ENCODE assay signal across 25 cellular contexts in genomic region chr12:5013206-5013830, GRCh38. TPM values are rescaled to one million over a fixed set of nuclear protein-coding genes. Genes with fewer than 3 reads are reported as not detected.
DNase-seq lines count a peak whose midpoint lies in the region; ATAC-seq lines count a peak whose summit lies in the region.
"Had no signal": no experiment of that assay in that cellular context is flagged by ENCODE, and none has a peak within 500 bp of the region (broad histone marks: within the 10 kb centered on the region; RNA-seq: fewer than 3 reads in every experiment).

No MANE protein-coding gene starts in this region.

- H3K4me1 Mint-ChIP-seq in activated CD4-positive, alpha-beta memory T cell treated with anti-CD3 and anti-CD28 coated beads, Interleukin-2, amount 10 ng/mL, durations not matched to agents 7 days and 5 days = no peaks in the 10 kb centered on the region
- H3K4me1 Mint-ChIP-seq: activated CD4-positive, alpha-beta T cell treated with anti-CD3 and anti-CD28 coated beads for 36 hours; B cell had no signal

- intact Hi-C loops in head of caudate nucleus (cut with DNase I) = no loop called here

- H3K27me3 Mint-ChIP-seq in activated CD4-positive, alpha-beta memory T cell treated with anti-CD3 and anti-CD28 coated beads, Interleukin-2, amount 10 ng/mL, durations not matched to agents 7 days and 5 days = peaks cover 18% of the 10 kb centered on the region

- no peaks in the 10 kb centered on the region for H3K36me3 Mint-ChIP-seq in activated CD4-positive, alpha-beta memory T cell treated with anti-CD3 and anti-CD28 coated beads, Interleukin-2, amount 10 ng/mL, durations not matched to agents 7 days and 5 days (ENCODE audit: low read depth)
- H3K36me3 Mint-ChIP-seq: IgD-negative memory B cell had no signal

- H3K27ac Mint-ChIP-seq in activated CD4-positive, alpha-beta memory T cell treated with anti-CD3 and anti-CD28 coated beads, Interleukin-2, amount 10 ng/mL, durations not matched to agents 7 days and 5 days = no peak overlapping the region
- H3K27ac Mint-ChIP-seq: activated CD4-positive, alpha-beta T cell treated with anti-CD3 and anti-CD28 coated beads for 36 hours; B cell; GM23338; IgD-negative memory B cell had no signal

- H3K9me3 Mint-ChIP-seq in activated CD4-positive, alpha-beta memory T cell treated with anti-CD3 and anti-CD28 coated beads, Interleukin-2, amount 10 ng/mL, durations not matched to agents 7 days and 5 days = no peaks in the 10 kb centered on the region
- H3K9me3 Mint-ChIP-seq: IgD-negative memory B cell had no signal

- no peak overlapping the region for H3K4me3 Mint-ChIP-seq in activated CD4-positive, alpha-beta memory T cell treated with anti-CD3 and anti-CD28 coated beads, Interleukin-2, amount 10 ng/mL, durations not matched to agents 7 days and 5 days
- H3K4me3 Mint-ChIP-seq: activated CD4-positive, alpha-beta T cell treated with anti-CD3 and anti-CD28 coated beads for 36 hours; B cell; GM23338; IgD-negative memory B cell had no signal

- no peak for ATAC-seq in GM19328 (IDR thresholded peaks at IDR 0.05; ENCODE audit: unreplicated experiment)
- ATAC-seq in GM21390 (IDR thresholded peaks at IDR 0.05; ENCODE audit: unreplicated experiment) = no peak
- ATAC-seq: activated CD4-positive, alpha-beta T cell treated with anti-CD3 and anti-CD28 coated beads for 36 hours; GM12878; GM23338 had no signal

- CTCF ChIA-PET in activated CD4-positive, alpha-beta memory T cell treated with anti-CD3 and anti-CD28 coated beads, Interleukin-2, amount 10 ng/mL, durations not matched to agents 7 days and 5 days (lab: Charles Lee) = interaction anchor here (0.6 to 1.5 kb wide), 2 partner anchors 9 to 10 kb away, joined by 3 read pairs; no protein-coding TSS in a partner anchor

- DNase-seq in GF-D8 (lab: John Stamatoyannopoulos, UW) (peak; percentile 6), anterior cingulate cortex (lab: John Stamatoyannopoulos, UW) (peak in 42 of 58 donors; percentile 8 to 76 (median 36)), head of caudate nucleus (peak in 37 of 42 donors; percentile 12 to 79 (median 55)), renal cortical epithelial cell (ENCODE audit: low read depth) (peak; percentile 75)
- DNase-seq in activated CD4-positive, alpha-beta memory T cell treated with anti-CD3 and anti-CD28 coated beads, Interleukin-2, amount 10 ng/mL, durations not matched to agents 7 days and 5 days = no peak
- no peak for DNase-seq in stimulated activated CD4-positive, alpha-beta T cell treated with anti-CD3 and anti-CD28 coated beads, Interleukin-15, amount 100 ng/mL, for 24 hours
- DNase-seq: activated CD4-positive, alpha-beta T cell treated with anti-CD3 and anti-CD28 coated beads for 36 hours; activated effector memory CD4-positive, alpha-beta T cell treated with anti-CD3 and anti-CD28 coated beads, Interleukin-2, amount 50 U/mL, for 16 hours; amniotic stem cell; heart right ventricle; kidney; NCI-H1092; NCI-H774; sigmoid colon; SK-N-SH; stimulated activated CD4-positive, alpha-beta T cell treated with anti-CD3 and anti-CD28 coated beads, Interleukin-2, amount 100 ng/mL, for 48 hours; testis had no signal

- POLR2A ChIA-PET in activated CD4-positive, alpha-beta memory T cell treated with anti-CD3 and anti-CD28 coated beads, Interleukin-2, amount 10 ng/mL, durations not matched to agents 7 days and 5 days (lab: Charles Lee) = no interaction called here

RNA-seq across cellular contexts. Expression of gene KCNA5, which starts 30.4 kb away (rescaled TPM):
- total RNA-seq in renal cortical epithelial cell = not detected in 2 replicates
- total RNA-seq in activated CD4-positive, alpha-beta memory T cell treated with anti-CD3 and anti-CD28 coated beads, Interleukin-2, amount 10 ng/mL, durations not matched to agents 7 days and 5 days = not detected
- total RNA-seq: activated CD4-positive, alpha-beta T cell treated with anti-CD3 and anti-CD28 coated beads for 36 hours; dermis microvascular lymphatic vessel endothelial cell; G401 had no signal

Comparison
In these comparisons a context has a peak if more than half of its experiments do, and no peak if none do; other contexts are left out.
1. DNase-seq: peak in GF-D8 (single experiment), anterior cingulate cortex (42 of 58), head of caudate nucleus (37 of 42) and renal cortical epithelial cell (single experiment); none in activated CD4-positive, alpha-beta memory T cell treated with anti-CD3 and anti-CD28 coated beads, Interleukin-2, amount 10 ng/mL, durations not matched to agents 7 days and 5 days (single experiment) and stimulated activated CD4-positive, alpha-beta T cell treated with anti-CD3 and anti-CD28 coated beads, Interleukin-15, amount 100 ng/mL, for 24 hours (single experiment).